In the genomic region with DNA sequence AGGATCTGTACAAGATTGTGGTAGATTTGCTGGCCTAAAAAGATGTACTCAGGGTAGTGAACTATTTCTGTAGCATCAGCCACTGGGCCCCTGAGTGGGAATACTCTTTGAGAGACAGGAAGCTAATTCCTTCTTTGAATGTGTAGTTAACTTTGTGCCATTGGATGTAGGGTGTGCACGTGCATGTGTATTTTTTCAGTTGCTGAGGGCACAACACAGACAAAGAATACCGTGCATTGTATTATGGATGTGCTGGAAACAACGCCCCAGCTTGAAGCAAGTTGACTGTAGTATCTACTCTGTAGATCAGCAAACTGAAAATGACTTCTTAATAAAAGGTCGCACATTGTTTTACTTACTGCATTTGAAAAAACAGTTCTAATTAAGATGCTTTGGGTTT, we compare ENCODE assay signal across 16 cellular contexts. TPM values are rescaled to one million over a fixed set of nuclear protein-coding genes. Genes with fewer than 3 reads are reported as not detected.
DNase-seq lines count a peak whose midpoint lies in the region; ATAC-seq and TF ChIP-seq lines count a peak whose summit lies in the region.
"Had no signal": no experiment of that assay in that cellular context is flagged by ENCODE, and none has a peak within 500 bp of the region (broad histone marks: within the 10 kb centered on the region; RNA-seq: fewer than 3 reads in every experiment).

No MANE protein-coding gene starts in this region.

- H3K4me1 ChIP-seq in IMR-90 (ENCODE audit: control insufficient read depth, insufficient read depth, low read length) (peaks cover 48% of the 10 kb centered on the region), breast epithelium (peaks cover 19 to 53% of the 10 kb centered on the region in 2 donors), mesodermal cell (ENCODE audit: control insufficient read depth, insufficient read depth, low read length, poor library complexity, severe bottlenecking) (peaks cover 84% of the 10 kb centered on the region), tibial artery (peaks cover 0 to 100% (median 87%) of the 10 kb centered on the region in 4 donors), adrenal gland (replicated peaks in 1 of 2) (peaks cover 4 to 28% of the 10 kb centered on the region in 2 donors)

- no peak for TF ChIP-seq POLR2A in IMR-90 (IDR thresholded peaks at IDR 0.05; ENCODE audit: low read depth, low read length)
- TF ChIP-seq POLR2A in breast epithelium (IDR thresholded peaks at IDR 0.05): no peak
- TF ChIP-seq POLR2A in adrenal gland (IDR thresholded peaks at IDR 0.05): no peak

- POLR2A ChIA-PET in IMR-90 (lab: Charles Lee; ENCODE audit: unreplicated experiment): no interaction called here

- no peak overlapping the region for H3K56ac ChIP-seq in IMR-90 (ENCODE audit: extremely low read depth, insufficient read depth, low read length)

- TF ChIP-seq CTCF in IMR-90 (conservative IDR thresholded peaks at IDR 0.05; ENCODE audit: low read depth, low read length): no peak
- TF ChIP-seq CTCF in breast epithelium (IDR thresholded peaks at IDR 0.05): no peak
- TF ChIP-seq CTCF in tibial artery (IDR thresholded peaks at IDR 0.05): no peak
- no peak for TF ChIP-seq CTCF in adrenal gland (IDR thresholded peaks at IDR 0.05)

- no peak overlapping the region for H4K91ac ChIP-seq in IMR-90 (ENCODE audit: insufficient read depth, low read depth, low read length)

- H3K27ac ChIP-seq in IMR-90 (ENCODE audit: insufficient read depth, low read length) (no peak overlapping the region), breast epithelium (peak overlapping the region; percentile 82 to 88), mesodermal cell (ENCODE audit: low read depth, low read length, severe bottlenecking) (peak overlapping the region; percentile 41), tibial artery (peak overlapping the region; percentile 65 to 92), adrenal gland (no peak overlapping the region)

- H3K27me3 ChIP-seq in IMR-90 (ENCODE audit: control insufficient read depth, insufficient read depth, low read length): no peaks in the 10 kb centered on the region
- no peaks in the 10 kb centered on the region for H3K27me3 ChIP-seq in breast epithelium
- H3K27me3 ChIP-seq in tibial artery: no peaks in the 10 kb centered on the region
- H3K27me3 ChIP-seq in adrenal gland: no peaks in the 10 kb centered on the region
- H3K27me3 ChIP-seq: stomach had no signal

- TF ChIP-seq RAD21 in IMR-90 (IDR thresholded peaks at IDR 0.05; ENCODE audit: low read length): no peak

- ATAC-seq in IMR-90 (ENCODE audit: low read depth): no peak
- ATAC-seq in stimulated activated naive CD8-positive, alpha-beta T cell treated with anti-CD3 and anti-CD28 coated beads, Interleukin-15, Interleukin-2, amounts not matched to agents 100 U/mL and 50 U/mL, for 24 hours: no peak
- ATAC-seq in HG02885 (IDR thresholded peaks at IDR 0.05; ENCODE audit: poor library complexity, unreplicated experiment): no peak

- WGBS in IMR-90 (ENCODE audit: extremely low coverage in 2 of 2, insufficient read length in 1 of 2), 2 experiments: no CpG with 5 or more reads among the region's 4 CpGs
- WGBS in mesodermal cell (ENCODE audit: insufficient coverage in 2 of 2), 2 experiments: 87 to 90% methylated on average over 3 to 4 of the region's 4 CpGs
- 60 to 88% (median 77%) methylated on average over 4 of the region's 4 CpGs for WGBS in adrenal gland, 4 donors

- peaks cover 0 to 56% of the 10 kb centered on the region in 2 experiments; a peak in 2 of 4 replicates for H3K79me1 ChIP-seq in IMR-90 (ENCODE audit: low read depth in 1 of 2, low read length in 2 of 2)

- dilution Hi-C loops in IMR-90 (cut with HindIII; ENCODE audit: low sequenced_read_pairs, unreplicated experiment): no loop called here

- 0 out of 2 replicates have a peak overlapping the region, but pooled peaks have one; percentile 3 for H3K23ac ChIP-seq in IMR-90 (ENCODE audit: low read depth, low read length)

- H4K8ac ChIP-seq in IMR-90 (ENCODE audit: low read depth in 2 of 2, low read length in 2 of 2): no peak overlapping the region

- no peak overlapping the region for H4K5ac ChIP-seq in IMR-90 (ENCODE audit: low read depth, low read length)

- no peak overlapping the region for H2BK20ac ChIP-seq in IMR-90 (ENCODE audit: low read depth, low read length)

- H3K9ac ChIP-seq in IMR-90 (ENCODE audit: low read depth, low read length): no peak overlapping the region

- no peak for DNase-seq in IMR-90
- no peak for DNase-seq in breast epithelium (ENCODE audit: low spot score in 2 of 2)
- no peak for DNase-seq in tibial artery
- no peak for DNase-seq in stimulated activated naive CD8-positive, alpha-beta T cell treated with anti-CD3 and anti-CD28 coated beads, Interleukin-15, Interleukin-2, amounts not matched to agents 100 U/mL and 50 U/mL, for 24 hours
- no peak for DNase-seq in adrenal gland
- DNase-seq: activated CD4-positive, alpha-beta T cell treated with anti-CD3 and anti-CD28 coated beads for 48 hours; activated CD8-positive, alpha-beta memory T cell treated with anti-CD3 and anti-CD28 coated beads, Interleukin-2, amount 50 U/mL, for 48 hours; activated gamma-delta T cell treated with Interleukin-2 at 50 U/mL for 16 hours; cerebellar nuclear complex; foreskin fibroblast; NCI-H1417; NCI-H2171; occipital lobe; stomach had no signal

- H3K9me1 ChIP-seq in IMR-90 (ENCODE audit: insufficient read depth, low read length): peaks cover 38% of the 10 kb centered on the region

- peak overlapping the region; percentile 21 for H2BK5ac ChIP-seq in IMR-90 (ENCODE audit: low read depth, low read length, poor library complexity, severe bottlenecking)

- H3K36me3 ChIP-seq in IMR-90 (ENCODE audit: control insufficient read depth, insufficient read depth, low read length) (peaks cover 9% of the 10 kb centered on the region), breast epithelium (no peaks in the 10 kb centered on the region), mesodermal cell (ENCODE audit: control insufficient read depth, insufficient read depth, low read length) (peaks cover 14% of the 10 kb centered on the region), tibial artery (no peaks in the 10 kb centered on the region), adrenal gland (replicated peaks in 1 of 2) (no peaks in the 10 kb centered on the region)
- H3K36me3 ChIP-seq: stomach had no signal

- H3K4me3 ChIP-seq in IMR-90 (ENCODE audit: insufficient read depth, low read depth, low read length): no peak overlapping the region
- H3K4me3 ChIP-seq in breast epithelium: no peak overlapping the region
- H3K4me3 ChIP-seq in mesodermal cell (ENCODE audit: extremely low read depth, insufficient read depth, low read length, poor library complexity, severe bottlenecking): no peak overlapping the region
- no peak overlapping the region for H3K4me3 ChIP-seq in tibial artery
- no peak overlapping the region for H3K4me3 ChIP-seq in adrenal gland
- H3K4me3 ChIP-seq: stomach had no signal

- intact Hi-C loops in IMR-90 (cut with micrococcal nuclease): loop anchor here (5.0 kb wide), 1 partner anchor 118 kb away; no protein-coding TSS in a partner anchor
- intact Hi-C loops in breast epithelium (cut with DNase I; ENCODE audit: low total_unique reads): loop anchor here (10.0 kb wide), 1 partner anchor 2005 kb away; a partner anchor contains a TSS
- intact Hi-C loops in tibial artery (cut with DNase I; ENCODE audit: low total_unique reads): loop anchor here (10.0 kb wide), 2 partner anchors 45 to 65 kb away; no protein-coding TSS in a partner anchor
- intact Hi-C loops in adrenal gland (cut with DNase I): no loop called here

- in situ Hi-C loops in IMR-90 (cut with MboI; ENCODE audit: low sequenced_read_pairs): no loop called here

- no peak overlapping the region for H3K18ac ChIP-seq in IMR-90 (ENCODE audit: low read depth, low read length)

- H3K4me2 ChIP-seq in IMR-90 (ENCODE audit: low read depth, low read length): peak overlapping the region; percentile 16; the same call in 1 of the 2 replicates

- 0 out of 2 replicates have a peak overlapping the region, but pooled peaks have one; percentile 2 for H2BK120ac ChIP-seq in IMR-90 (ENCODE audit: low read depth, low read length)

- no peak overlapping the region for H2AFZ ChIP-seq in IMR-90 (replicated peaks; ENCODE audit: low read length, poor library complexity)

- no peak overlapping the region for H2AK9ac ChIP-seq in IMR-90 (replicated peaks; ENCODE audit: low read depth, low read length, poor library complexity)

- H3K4ac ChIP-seq in IMR-90 (ENCODE audit: low read depth, low read length): no peak overlapping the region

- no peak overlapping the region for H2BK15ac ChIP-seq in IMR-90 (ENCODE audit: low read depth, low read length)

- H3K9me3 ChIP-seq in IMR-90 (ENCODE audit: control insufficient read depth, insufficient read depth, low read length) (no peaks in the 10 kb centered on the region), breast epithelium (no peaks in the 10 kb centered on the region), mesodermal cell (ENCODE audit: control insufficient read depth, low read length) (no peaks in the 10 kb centered on the region), tibial artery (no peaks in the 10 kb centered on the region), adrenal gland (replicated peaks in 1 of 3) (no peaks in the 10 kb centered on the region)
- H3K9me3 ChIP-seq: stomach had no signal

- no peak overlapping the region; the same call in 1 of the 2 replicates for H2AK5ac ChIP-seq in IMR-90 (ENCODE audit: low read depth, low read length)

- H3K14ac ChIP-seq in IMR-90 (replicated peaks; ENCODE audit: low read depth, low read length): 0 out of 2 replicates have a peak overlapping the region, but pooled peaks have one; percentile 1

- peaks cover 91% of the 10 kb centered on the region for H4K20me1 ChIP-seq in IMR-90 (ENCODE audit: insufficient read depth, low read length)

- BruUV-seq in IMR-90 (replicated peaks; lab: Mats Ljungman, UMichigan): no TSS peak

- CTCF ChIA-PET in IMR-90 (lab: Yijun Ruan, JAX): no interaction called here

TF ChIP-seq in IMR-90, 13 proteins besides CTCF, POLR2A, EP300 and RAD21 (continues in another document):
- TF ChIP-seq, protein P1, sequence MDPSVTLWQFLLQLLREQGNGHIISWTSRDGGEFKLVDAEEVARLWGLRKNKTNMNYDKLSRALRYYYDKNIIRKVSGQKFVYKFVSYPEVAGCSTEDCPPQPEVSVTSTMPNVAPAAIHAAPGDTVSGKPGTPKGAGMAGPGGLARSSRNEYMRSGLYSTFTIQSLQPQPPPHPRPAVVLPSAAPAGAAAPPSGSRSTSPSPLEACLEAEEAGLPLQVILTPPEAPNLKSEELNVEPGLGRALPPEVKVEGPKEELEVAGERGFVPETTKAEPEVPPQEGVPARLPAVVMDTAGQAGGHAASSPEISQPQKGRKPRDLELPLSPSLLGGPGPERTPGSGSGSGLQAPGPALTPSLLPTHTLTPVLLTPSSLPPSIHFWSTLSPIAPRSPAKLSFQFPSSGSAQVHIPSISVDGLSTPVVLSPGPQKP (IDR thresholded peaks at IDR 0.05; ENCODE audit: borderline replicate concordance, low read depth, low read length): no peak

RNA-seq across cellular contexts. Expression of a gene that starts 14.1 kb away (rescaled TPM):
- total RNA-seq in IMR-90 (2012; rRNA removed): 436 and 490 TPM in 2 replicates
- polyA plus RNA-seq in IMR-90 (2012; rRNA removed): 285 and 316 TPM in 2 replicates
- 203 and 263 TPM in 2 replicates for polyA plus RNA-seq in IMR-90 (2012; cell fraction: cytosol; rRNA removed)
- 109 and 133 TPM in 2 replicates for polyA plus RNA-seq in IMR-90 (2012; cell fraction: nucleus; rRNA removed; ENCODE audit: low replicate concordance)
- 100 to 1,000 TPM; 166 to 187 (median 178) TPM for total RNA-seq in breast epithelium
- polyA plus RNA-seq in mesodermal cell (2013, experiment 1 of 2): 45.4 TPM
- 32.6 TPM for polyA plus RNA-seq in mesodermal cell (2013, experiment 2 of 2)
- total RNA-seq in adrenal gland: 10 to 100 TPM; 19.1 to 66.3 (median 41.8) TPM
- 10 to 100 TPM in 2 of 3 donors, 1 to 10 TPM in 1; 7.6 to 12.4 (median 10.8) TPM for polyA plus RNA-seq in adrenal gland

Comparison
In these comparisons a context has a peak if more than half of its experiments do, and no peak if none do; other contexts are left out.
1. H3K27ac ChIP-seq: peak in breast epithelium (2 of 2), mesodermal cell (single experiment) and tibial artery (2 of 2); none in IMR-90 (single experiment) and adrenal gland (0 of 5).
2. intact Hi-C loops: an anchor here in IMR-90 (5.0 kb wide), breast epithelium (10.0 kb wide) and tibial artery (10.0 kb wide); none called in adrenal gland.